8 cellular contexts compared by ENCODE assay signal in genomic region chr12:2284857-2285256, GRCh38.
DNase-seq lines count a peak whose midpoint lies in the region; ATAC-seq and TF ChIP-seq lines count a peak whose summit lies in the region.

No MANE protein-coding gene starts in this region.

- intact Hi-C loops in breast epithelium (cut with DNase I; ENCODE audit: low total_unique reads): no loop called here

- no peaks in the 10 kb centered on the region; the same call in 1 of the 2 replicates for H3K9me3 ChIP-seq in OCI-LY3 (ENCODE audit: insufficient read depth, low read length)
- H3K9me3 ChIP-seq in breast epithelium: no peaks in the 10 kb centered on the region

- H3K4me1 ChIP-seq in OCI-LY3 (ENCODE audit: low read length): no peaks in the 10 kb centered on the region
- H3K4me1 ChIP-seq in breast epithelium: peaks cover 10 to 39% of the 10 kb centered on the region in 2 donors

- peak overlapping the region; percentile 57 for H2AFZ ChIP-seq in OCI-LY3 (ENCODE audit: low read depth, low read length)

- peaks cover 18% of the 10 kb centered on the region for H3K27me3 ChIP-seq in OCI-LY3 (ENCODE audit: low read depth, low read length)
- no peaks in the 10 kb centered on the region for H3K27me3 ChIP-seq in breast epithelium
- no peaks in the 10 kb centered on the region for H3K27me3 ChIP-seq in kidney epithelial cell (ENCODE audit: control insufficient read depth, insufficient read depth, low read length)

- peak overlapping the region; percentile 49 for H3K4me2 ChIP-seq in OCI-LY3 (ENCODE audit: low read length)

- DNase-seq in EH (ENCODE audit: low read depth) (peak; percentile 86), HuH-7 (ENCODE audit: low spot score) (peak; percentile 67), breast epithelium (ENCODE audit: low spot score in 2 of 2) (peak; percentile 52 to 68), kidney epithelial cell (ENCODE audit: low read depth) (no peak)
- DNase-seq in stimulated activated CD8-positive, alpha-beta memory T cell treated with anti-CD3 and anti-CD28 coated beads, Interleukin-4, amount 100 ng/mL, for 48 hours: peak; percentile 71
- DNase-seq in activated CD4-positive, CD25-positive, alpha-beta regulatory T cell (lab: John Stamatoyannopoulos, UW): no peak

- TF ChIP-seq CTCF in OCI-LY3 (IDR thresholded peaks at IDR 0.05; ENCODE audit: low read depth, low read length) (peak; percentile 84), breast epithelium (IDR thresholded peaks at IDR 0.05) (peak in 2 of 3 donors; percentile 45 to 50), kidney epithelial cell (IDR thresholded peaks at IDR 0.05; ENCODE audit: insufficient read depth, low read length, poor library complexity, severe bottlenecking) (peak; percentile 78)

- no peak overlapping the region for H3K27ac ChIP-seq in OCI-LY3 (ENCODE audit: low read length)
- H3K27ac ChIP-seq in breast epithelium: peak overlapping the region in 1 of 2 donors; percentile 91

- H4K20me1 ChIP-seq in OCI-LY3 (ENCODE audit: insufficient read depth, low read length): no peaks in the 10 kb centered on the region

- no peak overlapping the region for H3K9ac ChIP-seq in OCI-LY3 (ENCODE audit: low read length)

- H3K79me2 ChIP-seq in OCI-LY3 (ENCODE audit: low read length): no peaks in the 10 kb centered on the region

- no peak for TF ChIP-seq POLR2A in breast epithelium (IDR thresholded peaks at IDR 0.05)

- H3K36me3 ChIP-seq in OCI-LY3 (replicated peaks; ENCODE audit: low read depth, low read length) (no peaks in the 10 kb centered on the region), breast epithelium (no peaks in the 10 kb centered on the region), kidney epithelial cell (ENCODE audit: control insufficient read depth, insufficient read depth, low read length) (no peaks in the 10 kb centered on the region)

- H3K4me3 ChIP-seq in OCI-LY3 (ENCODE audit: low read length) (no peak overlapping the region), breast epithelium (peak overlapping the region in 1 of 3 donors; percentile 49), kidney epithelial cell (ENCODE audit: low read depth, low read length) (no peak overlapping the region)

- ATAC-seq in GM21723 (IDR thresholded peaks at IDR 0.05; ENCODE audit: unreplicated experiment): no peak

Comparison
In these comparisons a context has a peak if more than half of its experiments do, and no peak if none do; other contexts are left out.
1. DNase-seq: peak in EH (single experiment), HuH-7 (single experiment), breast epithelium (2 of 2) and stimulated activated CD8-positive, alpha-beta memory T cell treated with anti-CD3 and anti-CD28 coated beads, Interleukin-4, amount 100 ng/mL, for 48 hours (single experiment); none in kidney epithelial cell (single experiment) and activated CD4-positive, CD25-positive, alpha-beta regulatory T cell (0 of 4).
2. Peak in every context shown above with its lines, with median percentiles within 50 percentile points of each other: CTCF ChIP-seq.